In genomic region chr7:1974290-1974689, GRCh38 we compare ENCODE assay signal across 23 cellular contexts.
DNase-seq lines count a peak whose midpoint lies in the region; ATAC-seq and TF ChIP-seq lines count a peak whose summit lies in the region.
"Had no signal": no experiment of that assay in that cellular context is flagged by ENCODE, and none has a peak within 500 bp of the region (broad histone marks: within the 10 kb centered on the region; RNA-seq: fewer than 3 reads in every experiment).

No MANE protein-coding gene starts in this region.

- intact Hi-C loops in activated CD4-positive, alpha-beta T cell treated with anti-CD3 and anti-CD28 coated beads, Interleukin-2, amount 10 ng/mL, durations not matched to agents 24 days and 14 days (cut with micrococcal nuclease): no loop called here
- intact Hi-C loops in CD8-positive, alpha-beta T cell (cut with DNase I, micrococcal nuclease): no loop called here
- intact Hi-C loops in tibial artery (cut with DNase I; ENCODE audit: low total_unique reads): no loop called here

- peaks cover 21% of the 10 kb centered on the region for H3K4me1 Mint-ChIP-seq in activated CD4-positive, alpha-beta T cell treated with anti-CD3 and anti-CD28 coated beads, Interleukin-2, amount 10 ng/mL, durations not matched to agents 7 days and 5 days
- peaks cover 9% of the 10 kb centered on the region for H3K4me1 Mint-ChIP-seq in activated CD4-positive, alpha-beta T cell treated with anti-CD3 and anti-CD28 coated beads, Interleukin-2, amount 10 ng/mL, durations not matched to agents 24 days and 14 days
- peaks cover 32% of the 10 kb centered on the region for H3K4me1 Mint-ChIP-seq in CD8-positive, alpha-beta T cell (ENCODE audit: low read depth)
- peaks cover 30% of the 10 kb centered on the region for H3K4me1 Mint-ChIP-seq in central memory CD8-positive, alpha-beta T cell
- peaks cover 15 to 52% (median 36%) of the 10 kb centered on the region in 4 donors for H3K4me1 Mint-ChIP-seq in naive thymus-derived CD8-positive, alpha-beta T cell

- H3K27ac ChIP-seq in CD8-positive, alpha-beta T cell (ENCODE audit: low read depth, low read length): no peak overlapping the region
- no peak overlapping the region for H3K27ac ChIP-seq in tibial artery
- H3K27ac ChIP-seq: 22Rv1 had no signal

- no peaks in the 10 kb centered on the region for H3K27me3 Mint-ChIP-seq in activated CD4-positive, alpha-beta T cell treated with anti-CD3 and anti-CD28 coated beads, Interleukin-2, amount 10 ng/mL, durations not matched to agents 7 days and 5 days
- no peaks in the 10 kb centered on the region for H3K27me3 Mint-ChIP-seq in activated CD4-positive, alpha-beta T cell treated with anti-CD3 and anti-CD28 coated beads, Interleukin-2, amount 10 ng/mL, durations not matched to agents 24 days and 14 days
- H3K27me3 Mint-ChIP-seq in CD8-positive, alpha-beta T cell (ENCODE audit: low read depth): no peaks in the 10 kb centered on the region
- H3K27me3 Mint-ChIP-seq in central memory CD8-positive, alpha-beta T cell: no peaks in the 10 kb centered on the region
- H3K27me3 Mint-ChIP-seq in naive thymus-derived CD8-positive, alpha-beta T cell: no peaks in the 10 kb centered on the region
- H3K27me3 Mint-ChIP-seq: CD4-positive, alpha-beta memory T cell had no signal

- no peak overlapping the region for H3K4me3 ChIP-seq in CD8-positive, alpha-beta T cell (ENCODE audit: low read depth, low read length)
- H3K4me3 ChIP-seq in tibial artery: no peak overlapping the region
- H3K4me3 ChIP-seq: GM12878 had no signal

- POLR2A ChIA-PET in activated CD4-positive, alpha-beta T cell treated with anti-CD3 and anti-CD28 coated beads, Interleukin-2, amount 10 ng/mL, durations not matched to agents 7 days and 5 days (lab: Charles Lee): no interaction called here
- POLR2A ChIA-PET in CD8-positive, alpha-beta T cell (lab: Charles Lee): interaction anchor here (1.5 kb wide), 1 partner anchor 35 kb away, joined by 3 read pairs; no protein-coding TSS in a partner anchor
- POLR2A ChIA-PET in naive thymus-derived CD8-positive, alpha-beta T cell (lab: Charles Lee): interaction anchor here (1.1 kb wide), 1 partner anchor 12 kb away, joined by 3 read pairs; no protein-coding TSS in a partner anchor

- H3K27ac Mint-ChIP-seq in activated CD4-positive, alpha-beta T cell treated with anti-CD3 and anti-CD28 coated beads, Interleukin-2, amount 10 ng/mL, durations not matched to agents 7 days and 5 days: peak overlapping the region; percentile 65
- no peak overlapping the region for H3K27ac Mint-ChIP-seq in activated CD4-positive, alpha-beta T cell treated with anti-CD3 and anti-CD28 coated beads, Interleukin-2, amount 10 ng/mL, durations not matched to agents 24 days and 14 days
- H3K27ac Mint-ChIP-seq in CD8-positive, alpha-beta T cell: peak overlapping the region; percentile 77
- peak overlapping the region; percentile 78 for H3K27ac Mint-ChIP-seq in central memory CD8-positive, alpha-beta T cell (ENCODE audit: low read depth)
- peak overlapping the region; percentile 61 to 92 (median 86) for H3K27ac Mint-ChIP-seq in naive thymus-derived CD8-positive, alpha-beta T cell

- peaks cover 21% of the 10 kb centered on the region for H3K4me1 ChIP-seq in CD8-positive, alpha-beta T cell (ENCODE audit: insufficient read depth, low read length)
- H3K4me1 ChIP-seq in tibial artery: no peaks in the 10 kb centered on the region

- CTCF ChIA-PET in activated CD4-positive, alpha-beta T cell treated with anti-CD3 and anti-CD28 coated beads, Interleukin-2, amount 10 ng/mL, durations not matched to agents 7 days and 5 days (lab: Charles Lee): no interaction called here
- CTCF ChIA-PET in CD8-positive, alpha-beta T cell (lab: Charles Lee): interaction anchor here (0.7 kb wide), 1 partner anchor 474 kb away, joined by 3 read pairs; no protein-coding TSS in a partner anchor

- H3K36me3 ChIP-seq in CD8-positive, alpha-beta T cell (ENCODE audit: insufficient read depth, low read length): no peaks in the 10 kb centered on the region
- peaks cover 0 to 41% (median 0%) of the 10 kb centered on the region in 3 donors for H3K36me3 ChIP-seq in tibial artery

- H3K9me3 Mint-ChIP-seq in activated CD4-positive, alpha-beta T cell treated with anti-CD3 and anti-CD28 coated beads, Interleukin-2, amount 10 ng/mL, durations not matched to agents 7 days and 5 days: no peaks in the 10 kb centered on the region
- no peaks in the 10 kb centered on the region for H3K9me3 Mint-ChIP-seq in activated CD4-positive, alpha-beta T cell treated with anti-CD3 and anti-CD28 coated beads, Interleukin-2, amount 10 ng/mL, durations not matched to agents 24 days and 14 days
- no peaks in the 10 kb centered on the region for H3K9me3 Mint-ChIP-seq in CD8-positive, alpha-beta T cell
- peaks cover 5% of the 10 kb centered on the region for H3K9me3 Mint-ChIP-seq in central memory CD8-positive, alpha-beta T cell
- peaks cover 0 to 3% (median 0%) of the 10 kb centered on the region in 9 donors for H3K9me3 Mint-ChIP-seq in naive thymus-derived CD8-positive, alpha-beta T cell

- no peak for ATAC-seq in CD8-positive, alpha-beta T cell
- no peak for ATAC-seq in central memory CD8-positive, alpha-beta T cell (replicated peaks; ENCODE audit: extremely low read depth, poor library complexity, severe bottlenecking)
- ATAC-seq in naive thymus-derived CD8-positive, alpha-beta T cell: peak in 1 of 2 donors; percentile 66
- ATAC-seq: GM12878, Right ventricle myocardium inferior had no signal

- H3K4me3 Mint-ChIP-seq in activated CD4-positive, alpha-beta T cell treated with anti-CD3 and anti-CD28 coated beads, Interleukin-2, amount 10 ng/mL, durations not matched to agents 7 days and 5 days: no peak overlapping the region
- H3K4me3 Mint-ChIP-seq in activated CD4-positive, alpha-beta T cell treated with anti-CD3 and anti-CD28 coated beads, Interleukin-2, amount 10 ng/mL, durations not matched to agents 24 days and 14 days: no peak overlapping the region
- H3K4me3 Mint-ChIP-seq in CD8-positive, alpha-beta T cell: no peak overlapping the region
- no peak overlapping the region for H3K4me3 Mint-ChIP-seq in central memory CD8-positive, alpha-beta T cell
- H3K4me3 Mint-ChIP-seq in naive thymus-derived CD8-positive, alpha-beta T cell: peak overlapping the region in 7 of 10 donors; percentile 5 to 73 (median 54)
- H3K4me3 Mint-ChIP-seq: CD4-positive, alpha-beta memory T cell had no signal

- H3K9me3 ChIP-seq in CD8-positive, alpha-beta T cell (ENCODE audit: low read length): no peaks in the 10 kb centered on the region
- H3K9me3 ChIP-seq in tibial artery: no peaks in the 10 kb centered on the region

- peaks cover 8% of the 10 kb centered on the region for H3K36me3 Mint-ChIP-seq in activated CD4-positive, alpha-beta T cell treated with anti-CD3 and anti-CD28 coated beads, Interleukin-2, amount 10 ng/mL, durations not matched to agents 7 days and 5 days (ENCODE audit: low read depth)
- peaks cover 5% of the 10 kb centered on the region for H3K36me3 Mint-ChIP-seq in activated CD4-positive, alpha-beta T cell treated with anti-CD3 and anti-CD28 coated beads, Interleukin-2, amount 10 ng/mL, durations not matched to agents 24 days and 14 days (ENCODE audit: low read depth)
- H3K36me3 Mint-ChIP-seq in CD8-positive, alpha-beta T cell: peaks cover 33% of the 10 kb centered on the region
- H3K36me3 Mint-ChIP-seq in central memory CD8-positive, alpha-beta T cell (ENCODE audit: insufficient read depth): peaks cover 10% of the 10 kb centered on the region
- peaks cover 0 to 8% (median 2%) of the 10 kb centered on the region in 3 donors for H3K36me3 Mint-ChIP-seq in naive thymus-derived CD8-positive, alpha-beta T cell

- TF ChIP-seq CTCF in CD8-positive, alpha-beta T cell (IDR thresholded peaks at IDR 0.05): no peak
- TF ChIP-seq CTCF in tibial artery (IDR thresholded peaks at IDR 0.05): no peak

- DNase-seq in activated CD4-positive, alpha-beta T cell treated with anti-CD3 and anti-CD28 coated beads, Interleukin-2, amount 10 ng/mL, durations not matched to agents 7 days and 5 days: no peak
- DNase-seq in activated CD4-positive, alpha-beta T cell treated with anti-CD3 and anti-CD28 coated beads, Interleukin-2, amount 10 ng/mL, durations not matched to agents 24 days and 14 days: no peak
- DNase-seq in CD8-positive, alpha-beta T cell: no peak
- DNase-seq in central memory CD8-positive, alpha-beta T cell (ENCODE audit: low spot score in 2 of 2): no peak
- no peak for DNase-seq in naive thymus-derived CD8-positive, alpha-beta T cell
- no peak for DNase-seq in NCI-H510A (lab: John Stamatoyannopoulos, UW)
- DNase-seq in activated CD8-positive, alpha-beta memory T cell treated with anti-CD3 and anti-CD28 coated beads, Interleukin-2, amount 50 U/mL, for 48 hours: no peak
- no peak for DNase-seq in tibial artery
- DNase-seq: Calu3; CD4-positive, alpha-beta memory T cell; DMS53; EL; GOT3; KBM-7; NCI-H1105; NCI-H1694; NCI-H2081 treated with DMSO at 0.1 percent for 48 hours; NCI-H446 treated with DMSO at 0.1 percent for 48 hours; NCI-H748 treated with DMSO at 0.1 percent for 48 hours; NK-92 treated with Interleukin-12 subunit alpha and Interleukin-12 subunit beta, amount 100 ng/mL, for 24 hours had no signal

- no peaks in the 10 kb centered on the region for H3K27me3 ChIP-seq in CD8-positive, alpha-beta T cell (ENCODE audit: insufficient read depth, low read length)
- H3K27me3 ChIP-seq in tibial artery: no peaks in the 10 kb centered on the region

Comparison
In these comparisons a context has a peak if more than half of its experiments do, and no peak if none do; other contexts are left out.
1. H3K4me3 Mint-ChIP-seq: peak in naive thymus-derived CD8-positive, alpha-beta T cell (7 of 10); none in activated CD4-positive, alpha-beta T cell treated with anti-CD3 and anti-CD28 coated beads, Interleukin-2, amount 10 ng/mL, durations not matched to agents 7 days and 5 days (single experiment), activated CD4-positive, alpha-beta T cell treated with anti-CD3 and anti-CD28 coated beads, Interleukin-2, amount 10 ng/mL, durations not matched to agents 24 days and 14 days (single experiment), CD8-positive, alpha-beta T cell (single experiment) and central memory CD8-positive, alpha-beta T cell (single experiment).